ENCODE assay signal across 1 cellular context in the genomic region with DNA sequence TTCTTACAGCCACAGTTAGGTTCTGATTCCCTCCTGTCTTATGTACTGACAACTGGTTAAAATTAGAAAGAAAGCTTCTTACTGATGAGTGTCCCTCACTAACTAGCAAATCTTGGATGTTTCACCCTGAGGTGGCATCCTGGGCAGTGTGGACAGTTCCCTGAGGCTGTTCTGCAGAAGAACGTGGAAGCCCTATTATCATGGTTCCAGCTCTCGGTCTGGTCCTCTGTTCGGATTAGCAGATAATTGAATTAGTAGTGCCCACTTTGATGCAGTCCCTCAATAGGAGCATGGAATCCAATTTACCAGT.
TF ChIP-seq lines count a peak whose summit lies in the region.

No MANE protein-coding gene starts in this region.

TF ChIP-seq in IMR-90, 13 proteins besides CTCF, POLR2A, EP300 and RAD21 (continued from another document):
- TF ChIP-seq, protein P1, sequence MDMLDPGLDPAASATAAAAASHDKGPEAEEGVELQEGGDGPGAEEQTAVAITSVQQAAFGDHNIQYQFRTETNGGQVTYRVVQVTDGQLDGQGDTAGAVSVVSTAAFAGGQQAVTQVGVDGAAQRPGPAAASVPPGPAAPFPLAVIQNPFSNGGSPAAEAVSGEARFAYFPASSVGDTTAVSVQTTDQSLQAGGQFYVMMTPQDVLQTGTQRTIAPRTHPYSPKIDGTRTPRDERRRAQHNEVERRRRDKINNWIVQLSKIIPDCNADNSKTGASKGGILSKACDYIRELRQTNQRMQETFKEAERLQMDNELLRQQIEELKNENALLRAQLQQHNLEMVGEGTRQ (IDR thresholded peaks at IDR 0.05; ENCODE audit: low read depth, low read length) = no peak
- TF ChIP-seq NFE2L2 (IDR thresholded peaks at IDR 0.05; ENCODE audit: low read depth, low read length) (no peak), BHLHE40 (IDR thresholded peaks at IDR 0.05; ENCODE audit: low read depth, low read length) (no peak), CEBPB (IDR thresholded peaks at IDR 0.05; ENCODE audit: low read depth, low read length) (no peak), RCOR1 (IDR thresholded peaks at IDR 0.05; ENCODE audit: insufficient replicate concordance, low read length) (no peak), FOS (IDR thresholded peaks at IDR 0.05; ENCODE audit: low read depth, low read length) (no peak)
TF ChIP-seq in IMR-90: peak in this region for 0.
